9 cellular contexts compared by ENCODE assay signal in genomic region chr1:3907031-3907534, GRCh38. TPM values are rescaled to one million over a fixed set of nuclear protein-coding genes. Genes with fewer than 3 reads are reported as not detected.
A peak's percentile ranks its signal among the peaks of the same experiment; 100 is the strongest.
DNase-seq lines count a peak whose midpoint lies in the region; ATAC-seq and TF ChIP-seq lines count a peak whose summit lies in the region.
"Had no signal": no experiment of that assay in that cellular context is flagged by ENCODE, and none has a peak within 500 bp of the region (broad histone marks: within the 10 kb centered on the region; RNA-seq: fewer than 3 reads in every experiment).

No MANE protein-coding gene starts in this region.

- H3K27me3 Mint-ChIP-seq in activated T-helper 17 cell treated with anti-CD3 and anti-CD28 coated beads, Interleukin-2, amount 50 U/mL, for 72 hours, result no peaks in the 10 kb centered on the region
- H3K27me3 Mint-ChIP-seq in effector memory CD8-positive, alpha-beta T cell, result peaks cover 0 to 26% of the 10 kb centered on the region in 2 donors

- H3K36me3 ChIP-seq in osteoblast (ENCODE audit: insufficient read depth, low read length), result no peaks in the 10 kb centered on the region

- H3K4me2 ChIP-seq in osteoblast (ENCODE audit: insufficient read depth, low read length), result no peak overlapping the region

- TF ChIP-seq CTCF in osteoblast (IDR thresholded peaks at IDR 0.05; ENCODE audit: extremely low read depth, low read depth, low read length) (no peak), RWPE1 (conservative IDR thresholded peaks at IDR 0.05; ENCODE audit: low read depth) (no peak)

- no peak overlapping the region for H2AFZ ChIP-seq in osteoblast (ENCODE audit: low read length)

- peak; percentile 44 for ATAC-seq in activated T-helper 17 cell treated with anti-CD3 and anti-CD28 coated beads, Interleukin-2, amount 50 U/mL, for 72 hours (replicated peaks)
- ATAC-seq in effector memory CD8-positive, alpha-beta T cell (replicated peaks), result no peak
- ATAC-seq in GM21737 (IDR thresholded peaks at IDR 0.05; ENCODE audit: unreplicated experiment), result no peak

- no peaks in the 10 kb centered on the region for H3K9me3 Mint-ChIP-seq in activated T-helper 17 cell treated with anti-CD3 and anti-CD28 coated beads, Interleukin-2, amount 50 U/mL, for 72 hours
- H3K9me3 Mint-ChIP-seq in effector memory CD8-positive, alpha-beta T cell, result no peaks in the 10 kb centered on the region

- POLR2A ChIA-PET in RWPE1 (lab: Yijun Ruan, JAX; ENCODE audit: low non-redundant PET), result no interaction called here

- H3K4me1 Mint-ChIP-seq in activated T-helper 17 cell treated with anti-CD3 and anti-CD28 coated beads, Interleukin-2, amount 50 U/mL, for 72 hours, result peaks cover 10% of the 10 kb centered on the region
- peaks cover 18 to 22% of the 10 kb centered on the region in 2 donors for H3K4me1 Mint-ChIP-seq in effector memory CD8-positive, alpha-beta T cell (ENCODE audit: low read depth in 2 of 2)

- H3K79me2 ChIP-seq in osteoblast (ENCODE audit: insufficient read depth, low read length), result no peaks in the 10 kb centered on the region

- H3K27ac ChIP-seq in osteoblast (ENCODE audit: low read depth, low read length) (no peak overlapping the region), RWPE1 (no peak overlapping the region)

- H3K36me3 Mint-ChIP-seq in activated T-helper 17 cell treated with anti-CD3 and anti-CD28 coated beads, Interleukin-2, amount 50 U/mL, for 72 hours (ENCODE audit: low read depth), result no peaks in the 10 kb centered on the region
- peaks cover 2% of the 10 kb centered on the region for H3K36me3 Mint-ChIP-seq in effector memory CD8-positive, alpha-beta T cell (ENCODE audit: insufficient read depth)

- no peaks in the 10 kb centered on the region for H3K9me3 ChIP-seq in osteoblast (ENCODE audit: low read depth, low read length)

- DNase-seq in GDM1 (lab: John Stamatoyannopoulos, UW), result peak; percentile 22
- peak; percentile 24 for DNase-seq in HT-29 (ENCODE audit: low spot score)
- peak; percentile 86 for DNase-seq in osteoblast (ENCODE audit: insufficient read length, low spot score, missing footprints)
- no peak for DNase-seq in effector memory CD8-positive, alpha-beta T cell
- no peak for DNase-seq in RWPE1 (ENCODE audit: low spot score)
- no peak for DNase-seq in epidermal melanocyte (ENCODE audit: insufficient read length, low spot score)
- DNase-seq: NCI-H774 had no signal

- no peaks in the 10 kb centered on the region for H3K27me3 ChIP-seq in osteoblast (ENCODE audit: insufficient read depth, low read length)

- no peak overlapping the region for H3K27ac Mint-ChIP-seq in activated T-helper 17 cell treated with anti-CD3 and anti-CD28 coated beads, Interleukin-2, amount 50 U/mL, for 72 hours
- no peak overlapping the region for H3K27ac Mint-ChIP-seq in effector memory CD8-positive, alpha-beta T cell

- CTCF ChIA-PET in RWPE1 (lab: Yijun Ruan, JAX), result interaction anchor here (0.6 kb wide), 2 partner anchors 183 to 1391 kb away, joined by 3 read pairs; no protein-coding TSS in a partner anchor

- H4K20me1 ChIP-seq in osteoblast (ENCODE audit: insufficient read depth, low read length), result no peaks in the 10 kb centered on the region

- H3K4me3 ChIP-seq in osteoblast (ENCODE audit: insufficient read depth, low read length), result no peak overlapping the region

- no peak overlapping the region for H3K4me3 Mint-ChIP-seq in activated T-helper 17 cell treated with anti-CD3 and anti-CD28 coated beads, Interleukin-2, amount 50 U/mL, for 72 hours
- H3K4me3 Mint-ChIP-seq in effector memory CD8-positive, alpha-beta T cell, result no peak overlapping the region

- H3K4me1 ChIP-seq in osteoblast (ENCODE audit: insufficient read depth, low read length), result no peaks in the 10 kb centered on the region

RNA-seq across cellular contexts. Expression of gene C1orf174, which starts 7.0 kb away (rescaled TPM):
- 26.4 and 30.8 TPM in 2 replicates for total RNA-seq in HT-29 (2014; rRNA removed; shearing (Covaris generic))
- 10 to 100 TPM; 25.1 to 33.2 TPM for total RNA-seq in activated T-helper 17 cell treated with anti-CD3 and anti-CD28 coated beads, Interleukin-2, amount 50 U/mL, for 72 hours
- total RNA-seq in osteoblast, result 27.1 and 29.3 TPM in 2 replicates

RNA-seq across cellular contexts. Expression of gene DFFB, which starts 49.8 kb away (rescaled TPM):
- total RNA-seq in HT-29 (2014; rRNA removed; shearing (Covaris generic)), result 12.9 and 14.2 TPM in 2 replicates
- total RNA-seq in activated T-helper 17 cell treated with anti-CD3 and anti-CD28 coated beads, Interleukin-2, amount 50 U/mL, for 72 hours, result 10 to 100 TPM; 13.0 to 18.5 TPM
- 5.1 and 8.3 TPM in 2 replicates for total RNA-seq in osteoblast

RNA-seq across cellular contexts. Expression of gene CEP104, which starts 50.1 kb away (rescaled TPM):
- total RNA-seq in HT-29 (2014; rRNA removed; shearing (Covaris generic)), result 22.7 and 31.3 TPM in 2 replicates
- total RNA-seq in activated T-helper 17 cell treated with anti-CD3 and anti-CD28 coated beads, Interleukin-2, amount 50 U/mL, for 72 hours, result 10 to 100 TPM; 17.8 to 39.4 TPM
- 21.5 and 21.7 TPM in 2 replicates for total RNA-seq in osteoblast

Comparison
In these comparisons a context has a peak if more than half of its experiments do, and no peak if none do; other contexts are left out.
1. DNase-seq: peak in GDM1 (single experiment), HT-29 (single experiment) and osteoblast (single experiment); none in effector memory CD8-positive, alpha-beta T cell (0 of 3), RWPE1 (single experiment) and epidermal melanocyte (single experiment).